ENCODE assay signal across 16 cellular contexts in the genomic region with DNA sequence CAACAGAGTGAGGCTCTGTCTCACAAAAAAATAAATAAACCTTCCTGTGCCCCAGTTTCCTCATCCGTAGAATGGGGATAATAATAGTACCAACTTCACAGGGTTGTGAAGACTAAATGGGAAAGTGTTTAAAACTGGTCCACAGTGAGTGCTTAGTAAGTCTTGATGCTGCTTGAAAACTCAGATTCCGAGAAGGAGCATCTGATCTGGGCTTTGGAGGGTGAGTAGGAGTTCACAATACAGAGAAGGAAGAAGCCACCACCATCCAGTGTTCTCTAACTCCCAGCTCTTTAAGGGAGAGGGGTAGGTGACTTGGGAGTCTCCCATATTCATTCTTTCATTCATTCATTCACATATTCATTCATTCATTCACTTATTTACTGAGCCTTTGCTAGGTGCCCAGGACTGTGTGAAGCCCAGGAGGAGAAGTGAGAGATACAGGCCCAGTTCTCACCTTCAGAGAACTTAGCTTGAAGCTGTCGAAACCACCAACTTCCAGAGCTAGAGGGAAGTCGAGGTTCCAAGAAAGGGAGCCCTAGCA. TPM values are rescaled to one million over a fixed set of nuclear protein-coding genes. Genes with fewer than 3 reads are reported as not detected.
DNase-seq lines count a peak whose midpoint lies in the region; ATAC-seq, FAIRE-seq and TF ChIP-seq lines count a peak whose summit lies in the region.
"Had no signal": no experiment of that assay in that cellular context is flagged by ENCODE, and none has a peak within 500 bp of the region (broad histone marks: within the 10 kb centered on the region; RNA-seq: fewer than 3 reads in every experiment).

No MANE protein-coding gene starts in this region.

- POLR2A ChIA-PET in K562 (lab: Yijun Ruan, JAX) = interaction anchor here (0.7 kb wide), 1 partner anchor 445 kb away, joined by 3 read pairs; no protein-coding TSS in a partner anchor

- H2AFZ ChIP-seq in K562 (ENCODE audit: low read depth, low read length) = no peak overlapping the region

- intact Hi-C loops in K562 (cut with micrococcal nuclease) = no loop called here
- intact Hi-C loops in left lung (cut with DNase I) = no loop called here

- no peak for FAIRE-seq in K562 (lab: Jason Lieb, UNC)

- H3K9me3 ChIP-seq in KOPT-K1 (ENCODE audit: insufficient read depth, low read length, poor library complexity, severe bottlenecking) (no peaks in the 10 kb centered on the region), K562 (replicated peaks; ENCODE audit: control insufficient read depth, insufficient read depth, low read depth, low read length) (no peaks in the 10 kb centered on the region), left lung (no peaks in the 10 kb centered on the region)
- H3K9me3 ChIP-seq: breast epithelium, left ventricle myocardium inferior, testis had no signal

- H3K9me1 ChIP-seq in K562 (ENCODE audit: control insufficient read depth, insufficient read depth, low read length) = no peaks in the 10 kb centered on the region

- CTCF ChIA-PET in activated CD8-positive, alpha-beta memory T cell treated with anti-CD3 and anti-CD28 coated beads, Interleukin-2, amount 10 ng/mL, durations not matched to agents 7 days and 5 days (lab: Charles Lee) = interaction anchor here (0.7 to 2.9 kb wide), 10 partner anchors 10 to 292 kb away, joined by 3 to 17 read pairs (median 5); partner anchors contain the start of gene CYTH4
- CTCF ChIA-PET in K562 (lab: Yijun Ruan, JAX; ENCODE audit: low intra/inter-chr PET ratio) = no interaction called here

- no peak for TF ChIP-seq POLR2A in K562 (conservative IDR thresholded peaks at IDR 0.05)

- peak overlapping the region; percentile 60 for H3K4me3 Mint-ChIP-seq in activated CD8-positive, alpha-beta memory T cell treated with anti-CD3 and anti-CD28 coated beads, Interleukin-2, amount 10 ng/mL, durations not matched to agents 7 days and 5 days
- peak overlapping the region in 1 of 2 donors; percentile 80 for H3K4me3 Mint-ChIP-seq in stimulated activated naive B cell treated with anti-CD40 and anti-IgM and Interleukin-4, amounts not matched to agents 10 μg/mL and 1 μg/mL and 100 μg/mL, for 72 hours

- in situ Hi-C loops in K562 (cut with MboI) = no loop called here

- 61% methylated on average over 4 of the region's 4 CpGs for WGBS in K562 (ENCODE audit: insufficient coverage, low coverage, missing lambda C conversion rate)

- no peak overlapping the region for H3K9ac ChIP-seq in K562 (ENCODE audit: insufficient read depth in 1 of 2, low read depth in 2 of 2, low read length in 2 of 2)

- ATAC-seq in activated CD8-positive, alpha-beta memory T cell treated with anti-CD3 and anti-CD28 coated beads, Interleukin-2, amount 10 ng/mL, durations not matched to agents 7 days and 5 days = no peak
- ATAC-seq in K562 = no peak
- peak; percentile 6 to 8 for ATAC-seq in stimulated activated naive B cell treated with anti-CD40 and anti-IgM and Interleukin-4, amounts not matched to agents 10 μg/mL and 1 μg/mL and 100 μg/mL, for 72 hours (replicated peaks)
- no peak for ATAC-seq in left lung
- ATAC-seq: Panc1 had no signal

- peaks cover 17 to 19% of the 10 kb centered on the region in 2 experiments for H3K4me1 ChIP-seq in K562 (replicated peaks in 1 of 2; ENCODE audit: control insufficient read depth in 2 of 2, insufficient read depth in 2 of 2, low read length in 2 of 2)
- H3K4me1 ChIP-seq in left lung = peaks cover 0 to 92% of the 10 kb centered on the region in 2 donors
- H3K4me1 ChIP-seq: breast epithelium, left ventricle myocardium inferior had no signal

- TF ChIP-seq CTCF in K562 (IDR thresholded peaks at IDR 0.05 in 2 of 3, conservative IDR thresholded peaks at IDR 0.05 in 1 of 3; ENCODE audit: insufficient read depth in 2 of 3, low read depth in 1 of 3, low read length in 3 of 3) = no peak
- TF ChIP-seq CTCF in left lung (IDR thresholded peaks at IDR 0.05) = no peak

- no peak for TF ChIP-seq EP300 in K562 (IDR thresholded peaks at IDR 0.05; ENCODE audit: low read length)

- H3K27me3 Mint-ChIP-seq in activated CD8-positive, alpha-beta memory T cell treated with anti-CD3 and anti-CD28 coated beads, Interleukin-2, amount 10 ng/mL, durations not matched to agents 7 days and 5 days = no peaks in the 10 kb centered on the region
- no peaks in the 10 kb centered on the region for H3K27me3 Mint-ChIP-seq in stimulated activated naive B cell treated with anti-CD40 and anti-IgM and Interleukin-4, amounts not matched to agents 10 μg/mL and 1 μg/mL and 100 μg/mL, for 72 hours

- no peaks in the 10 kb centered on the region for H3K36me3 ChIP-seq in KOPT-K1 (ENCODE audit: insufficient read depth, low read length)
- no peaks in the 10 kb centered on the region for H3K36me3 ChIP-seq in K562 (ENCODE audit: control insufficient read depth, insufficient read depth, low read length)
- H3K36me3 ChIP-seq in left lung = peaks cover 0 to 83% of the 10 kb centered on the region in 2 donors
- H3K36me3 ChIP-seq: breast epithelium, left ventricle myocardium inferior had no signal

- DNase-seq in activated CD8-positive, alpha-beta memory T cell treated with anti-CD3 and anti-CD28 coated beads, Interleukin-2, amount 10 ng/mL, durations not matched to agents 7 days and 5 days = no peak
- DNase-seq in activated CD8-positive, alpha-beta memory T cell treated with anti-CD3 and anti-CD28 coated beads, Interleukin-2, amount 50 U/mL, for 48 hours = no peak
- DNase-seq in K562 (ENCODE audit: extremely low read depth in 1 of 4, low spot score in 3 of 4) = no peak
- DNase-seq in stimulated activated naive B cell treated with anti-CD40 and anti-IgM and Interleukin-4, amounts not matched to agents 10 μg/mL and 1 μg/mL and 100 μg/mL, for 72 hours = no peak
- no peak for DNase-seq in stimulated activated CD4-positive, alpha-beta T cell treated with anti-CD3 and anti-CD28 coated beads, Interleukin-4, amount 100 ng/mL, for 4 hours
- DNase-seq in left lung = no peak
- DNase-seq in NCI-H1436 (lab: John Stamatoyannopoulos, UW) = no peak
- DNase-seq: left ventricle myocardium inferior, NCI-H2029 treated with DMSO at 0.1 percent for 48 hours, NCI-H526 treated with DMSO at 0.1 percent for 48 hours, SW 1271, testis had no signal

- peaks cover 77% of the 10 kb centered on the region for H3K4me1 Mint-ChIP-seq in activated CD8-positive, alpha-beta memory T cell treated with anti-CD3 and anti-CD28 coated beads, Interleukin-2, amount 10 ng/mL, durations not matched to agents 7 days and 5 days
- peaks cover 42 to 69% of the 10 kb centered on the region in 2 donors for H3K4me1 Mint-ChIP-seq in stimulated activated naive B cell treated with anti-CD40 and anti-IgM and Interleukin-4, amounts not matched to agents 10 μg/mL and 1 μg/mL and 100 μg/mL, for 72 hours

- TF ChIP-seq RAD21 in K562 (CRISPR knock-in tag; conservative IDR thresholded peaks at IDR 0.05 in 1 of 2, IDR thresholded peaks at IDR 0.05 in 1 of 2) = no peak

- no peaks in the 10 kb centered on the region for H4K20me1 ChIP-seq in K562 (replicated peaks; ENCODE audit: control insufficient read depth, insufficient read depth, low read length)

- BruUV-seq in K562 (replicated peaks; lab: Mats Ljungman, UMichigan) = no TSS peak

- H3K27ac ChIP-seq in KOPT-K1 (ENCODE audit: low read depth, low read length, poor library complexity, severe bottlenecking) (peak overlapping the region; percentile 15), K562 (ENCODE audit: extremely low read depth, low read depth, low read length) (no peak overlapping the region), left lung (peak overlapping the region in 1 of 2 donors; percentile 86)
- H3K27ac ChIP-seq: breast epithelium, left ventricle myocardium inferior, testis had no signal

- H3K79me2 ChIP-seq in K562 (ENCODE audit: control insufficient read depth, insufficient read depth, low read length) = no peaks in the 10 kb centered on the region

- H3K9me3 Mint-ChIP-seq in activated CD8-positive, alpha-beta memory T cell treated with anti-CD3 and anti-CD28 coated beads, Interleukin-2, amount 10 ng/mL, durations not matched to agents 7 days and 5 days (ENCODE audit: low read depth) = no peaks in the 10 kb centered on the region
- H3K9me3 Mint-ChIP-seq in stimulated activated naive B cell treated with anti-CD40 and anti-IgM and Interleukin-4, amounts not matched to agents 10 μg/mL and 1 μg/mL and 100 μg/mL, for 72 hours = no peaks in the 10 kb centered on the region

- H3K27ac Mint-ChIP-seq in activated CD8-positive, alpha-beta memory T cell treated with anti-CD3 and anti-CD28 coated beads, Interleukin-2, amount 10 ng/mL, durations not matched to agents 7 days and 5 days = peak overlapping the region; percentile 93
- H3K27ac Mint-ChIP-seq in stimulated activated naive B cell treated with anti-CD40 and anti-IgM and Interleukin-4, amounts not matched to agents 10 μg/mL and 1 μg/mL and 100 μg/mL, for 72 hours = peak overlapping the region; percentile 87

- H3K4me3 ChIP-seq in K562 (no peak overlapping the region), left lung (no peak overlapping the region)
- H3K4me3 ChIP-seq: breast epithelium, left ventricle myocardium inferior, testis had no signal

- H3K36me3 Mint-ChIP-seq in activated CD8-positive, alpha-beta memory T cell treated with anti-CD3 and anti-CD28 coated beads, Interleukin-2, amount 10 ng/mL, durations not matched to agents 7 days and 5 days = peaks cover 61% of the 10 kb centered on the region
- H3K36me3 Mint-ChIP-seq in stimulated activated naive B cell treated with anti-CD40 and anti-IgM and Interleukin-4, amounts not matched to agents 10 μg/mL and 1 μg/mL and 100 μg/mL, for 72 hours = peaks cover 21 to 44% of the 10 kb centered on the region in 2 donors

- H3K4me2 ChIP-seq in K562 (ENCODE audit: insufficient read depth, low read length) = no peak overlapping the region

- H3K27me3 ChIP-seq in K562 (ENCODE audit: control insufficient read depth in 2 of 2, insufficient read depth in 2 of 2, low read length in 2 of 2) (no peaks in the 10 kb centered on the region), left lung (no peaks in the 10 kb centered on the region)
- H3K27me3 ChIP-seq: breast epithelium, testis had no signal

RNA-seq across cellular contexts. Expression of gene CYTH4, which starts 17.7 kb away (rescaled TPM):
- 100 to 1,000 TPM in 1 of 2 experiments, 10 to 100 TPM in 1; 97.8 to 123 TPM for total RNA-seq in activated CD8-positive, alpha-beta memory T cell treated with anti-CD3 and anti-CD28 coated beads, Interleukin-2, amount 10 ng/mL, durations not matched to agents 7 days and 5 days
- 1.6 and 4.0 TPM in 2 replicates for total RNA-seq in K562 (2011; cell fraction: chromatin; rRNA removed; ENCODE audit: low replicate concordance)
- total RNA-seq in K562 (2011; cell fraction: nucleolus; rRNA removed) = 0.39 and 1.7 TPM in 2 replicates
- total RNA-seq in K562 (2011; cell fraction: nucleoplasm; rRNA removed) = 1.1 and 1.5 TPM in 2 replicates
- total RNA-seq in K562 (2014; rRNA removed) (0.33 and 0.68 TPM in 2 replicates), K562 (2014; rRNA removed; fragmentation: Illumina TruSeq; extraction: Trizol) (0.10 and 0.18 TPM in 2 replicates), K562 (2015; rRNA removed; fragmentation: Illumina TruSeq; extraction: Trizol) (0.54 and 0.60 TPM in 2 replicates), K562 (2021) (0.58 and 0.75 TPM in 2 replicates), left lung (10 to 100 TPM; 16.2 to 63.4 TPM)
- polyA plus RNA-seq in K562 (2011; rRNA removed) (2.0 and 2.5 TPM in 2 replicates), K562 (2014; fragmentation: Illumina TruSeq; extraction: Trizol) (0.28 and 0.33 TPM in 2 replicates), K562 (2014; fragmentation: Nextera tagmentation; extraction: Ambion mirVana) (under 1 TPM in 1 of 2 experiments, not detected in 1; 0.03 TPM), K562 (2014; rRNA removed) (0.73 and 1.1 TPM in 2 replicates)
- 1.4 and 2.9 TPM in 2 replicates for polyA plus RNA-seq in K562 (2011; cell fraction: cytosol; rRNA removed)
- polyA plus RNA-seq in K562 (2011; cell fraction: nucleus; rRNA removed) = 6.2 and 14.7 TPM in 2 replicates
- 1.3 and 1.6 TPM in 2 replicates for polyA plus RNA-seq in K562 (2012)
- 1.7 and 1.8 TPM in 2 replicates for polyA minus RNA-seq in K562 (2011; rRNA and poly(A)+ RNA removed)
- polyA minus RNA-seq in K562 (2011; cell fraction: cytosol; rRNA and poly(A)+ RNA removed) = 1.6 TPM in 1 of 2 replicates, not detected in the other
- polyA minus RNA-seq in K562 (2011; cell fraction: nucleus; rRNA and poly(A)+ RNA removed) = 1.6 and 2.6 TPM in 2 replicates
- total RNA-seq: myocyte had no signal

RNA-seq across cellular contexts. Expression of gene RAC2, which starts 56.0 kb away (rescaled TPM):
- total RNA-seq in activated CD8-positive, alpha-beta memory T cell treated with anti-CD3 and anti-CD28 coated beads, Interleukin-2, amount 10 ng/mL, durations not matched to agents 7 days and 5 days = 100 to 1,000 TPM; 834 to 907 TPM
- 47.8 and 143 TPM in 2 replicates for total RNA-seq in K562 (2011; cell fraction: chromatin; rRNA removed; ENCODE audit: low replicate concordance)
- 99.9 and 118 TPM in 2 replicates for total RNA-seq in K562 (2011; cell fraction: nucleolus; rRNA removed)
- 74.1 and 109 TPM in 2 replicates for total RNA-seq in K562 (2011; cell fraction: nucleoplasm; rRNA removed)
- 40.4 and 59.3 TPM in 2 replicates for total RNA-seq in K562 (2014; rRNA removed)
- total RNA-seq in K562 (2014; rRNA removed; fragmentation: Illumina TruSeq; extraction: Trizol) = 18.6 and 22.7 TPM in 2 replicates
- total RNA-seq in K562 (2015; rRNA removed; fragmentation: Illumina TruSeq; extraction: Trizol) = 45.1 and 50.1 TPM in 2 replicates
- 82.8 and 95.3 TPM in 2 replicates for total RNA-seq in K562 (2021)
- polyA plus RNA-seq in K562 (2011; rRNA removed) = 43.3 and 102 TPM in 2 replicates
- 74.7 and 120 TPM in 2 replicates for polyA plus RNA-seq in K562 (2011; cell fraction: cytosol; rRNA removed)
- polyA plus RNA-seq in K562 (2011; cell fraction: nucleus; rRNA removed) = 95.0 and 171 TPM in 2 replicates
- polyA plus RNA-seq in K562 (2012) = 151 and 373 TPM in 2 replicates
- 103 and 132 TPM in 2 replicates for polyA plus RNA-seq in K562 (2014; fragmentation: Illumina TruSeq; extraction: Trizol)
- polyA plus RNA-seq in K562 (2014; fragmentation: Nextera tagmentation; extraction: Ambion mirVana) = 10 to 100 TPM; 25.4 to 26.8 TPM
- 49.1 and 51.0 TPM in 2 replicates for polyA plus RNA-seq in K562 (2014; rRNA removed)
- polyA minus RNA-seq in K562 (2011; rRNA and poly(A)+ RNA removed) = 25.1 and 30.5 TPM in 2 replicates
- 62.2 and 68.9 TPM in 2 replicates for polyA minus RNA-seq in K562 (2011; cell fraction: cytosol; rRNA and poly(A)+ RNA removed)
- 69.4 and 73.9 TPM in 2 replicates for polyA minus RNA-seq in K562 (2011; cell fraction: nucleus; rRNA and poly(A)+ RNA removed)
- 10 to 100 TPM; 40.9 to 77.2 TPM for total RNA-seq in left lung
- total RNA-seq: myocyte had no signal

Comparison
In these comparisons a context has a peak if more than half of its experiments do, and no peak if none do; other contexts are left out.
1. ATAC-seq: peak in stimulated activated naive B cell treated with anti-CD40 and anti-IgM and Interleukin-4, amounts not matched to agents 10 μg/mL and 1 μg/mL and 100 μg/mL, for 72 hours (2 of 2); none in activated CD8-positive, alpha-beta memory T cell treated with anti-CD3 and anti-CD28 coated beads, Interleukin-2, amount 10 ng/mL, durations not matched to agents 7 days and 5 days (single experiment), K562 (single experiment) and left lung (single experiment).
2. RNA of gene RAC2, which starts 56.0 kb away (total RNA-seq): 834 to 907 TPM in activated CD8-positive, alpha-beta memory T cell treated with anti-CD3 and anti-CD28 coated beads, Interleukin-2, amount 10 ng/mL, durations not matched to agents 7 days and 5 days; 40.9 to 77.2 TPM in left lung and 18.6 to 143 TPM in K562; every median in the first group is over 4 times any median in the second.